ENCODE assay signal across 8 cellular contexts in the genomic region with DNA sequence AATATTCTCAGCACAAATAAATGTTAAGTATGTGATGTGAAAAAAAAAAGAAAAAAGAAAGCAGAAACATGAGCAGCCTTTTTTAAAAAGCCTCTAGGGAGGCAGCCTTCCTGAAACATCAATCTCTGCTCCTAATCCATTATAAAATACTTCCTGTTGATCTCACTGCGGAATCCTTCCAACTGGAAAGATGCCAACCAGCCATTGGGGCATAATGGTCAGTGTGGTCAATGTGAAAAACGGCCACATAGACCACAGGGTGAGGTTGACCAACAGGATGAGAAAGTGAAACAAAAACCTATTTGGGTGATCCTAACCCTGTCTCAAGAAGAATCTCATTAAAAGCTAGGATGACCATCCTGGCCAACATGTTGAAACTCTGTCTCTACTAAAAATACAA. TPM values are rescaled to one million over a fixed set of nuclear protein-coding genes. Genes with fewer than 3 reads are reported as not detected.
DNase-seq lines count a peak whose midpoint lies in the region; ATAC-seq and TF ChIP-seq lines count a peak whose summit lies in the region.
"Had no signal": no experiment of that assay in that cellular context is flagged by ENCODE, and none has a peak within 500 bp of the region (broad histone marks: within the 10 kb centered on the region; RNA-seq: fewer than 3 reads in every experiment).

No MANE protein-coding gene starts in this region.

- H3K9me3 ChIP-seq in PC-3 (ENCODE audit: low read length), result no peaks in the 10 kb centered on the region
- H3K9me3 ChIP-seq in tibial artery, result no peaks in the 10 kb centered on the region

- no peak overlapping the region for H4K5ac ChIP-seq in mesendoderm (ENCODE audit: low read length)

- H2AK5ac ChIP-seq in mesendoderm (ENCODE audit: low read length), result no peak overlapping the region

- no peak overlapping the region for H4K8ac ChIP-seq in mesendoderm (ENCODE audit: low read depth, low read length)

- H3K79me2 ChIP-seq in PC-3 (ENCODE audit: low read length), result no peaks in the 10 kb centered on the region
- no peaks in the 10 kb centered on the region for H3K79me2 ChIP-seq in mesendoderm (ENCODE audit: control insufficient read depth, insufficient read depth, low read length)

- no peak overlapping the region for H2AFZ ChIP-seq in PC-3 (ENCODE audit: low read length)

- no peak for TF ChIP-seq CTCF in PC-3 (conservative IDR thresholded peaks at IDR 0.05; ENCODE audit: low read depth, low read length)
- no peak for TF ChIP-seq CTCF in tibial artery (IDR thresholded peaks at IDR 0.05)

- BruUV-seq in PC-3 (replicated peaks; lab: Mats Ljungman, UMichigan), result no TSS peak

- CTCF ChIA-PET in PC-3 (lab: Charles Lee), result interaction anchor here (0.5 kb wide), 1 partner anchor 212 kb away, joined by 8 read pairs; no protein-coding TSS in a partner anchor

- H2BK15ac ChIP-seq in mesendoderm (replicated peaks; ENCODE audit: low read depth), result no peak overlapping the region

- H2BK5ac ChIP-seq in mesendoderm (ENCODE audit: low read length), result no peak overlapping the region

- intact Hi-C loops in PC-3 (cut with micrococcal nuclease) (no loop called here), Right ventricle myocardium superior (cut with DNase I) (no loop called here), tibial artery (cut with DNase I; ENCODE audit: low total_unique reads) (no loop called here)

- no peak overlapping the region for H3K9ac ChIP-seq in PC-3 (ENCODE audit: low read length)
- H3K9ac ChIP-seq in mesendoderm (ENCODE audit: low read length), result no peak overlapping the region

- no peaks in the 10 kb centered on the region for H3K79me1 ChIP-seq in mesendoderm (ENCODE audit: low read length)

- H3K36me3 ChIP-seq in PC-3 (ENCODE audit: low read depth, low read length) (no peaks in the 10 kb centered on the region), tibial artery (no peaks in the 10 kb centered on the region), mesendoderm (ENCODE audit: control insufficient read depth, insufficient read depth, low read length) (no peaks in the 10 kb centered on the region)

- no peak overlapping the region for H3K4ac ChIP-seq in mesendoderm (ENCODE audit: low read depth, low read length)

- no peak overlapping the region for H2BK120ac ChIP-seq in mesendoderm (ENCODE audit: low read depth, low read length)

- ATAC-seq in GM19463 (IDR thresholded peaks at IDR 0.05; ENCODE audit: unreplicated experiment), result peak; percentile 60
- peak; percentile 22; the same call in 1 of the 2 replicates for ATAC-seq in PC-3
- ATAC-seq in Right ventricle myocardium superior (ENCODE audit: poor library complexity), result peak; percentile 56
- ATAC-seq in GM18519 (IDR thresholded peaks at IDR 0.05; ENCODE audit: low FRiP score, unreplicated experiment), result no peak
- ATAC-seq: Panc1 had no signal

- no peak overlapping the region for H3K56ac ChIP-seq in mesendoderm (ENCODE audit: low read length)

- H3K23ac ChIP-seq in mesendoderm (ENCODE audit: low read length), result no peak overlapping the region

- H3K18ac ChIP-seq in mesendoderm (ENCODE audit: low read length), result no peak overlapping the region

- no peaks in the 10 kb centered on the region for H4K20me1 ChIP-seq in PC-3 (ENCODE audit: low read length)

- no peaks in the 10 kb centered on the region for H3K9me2 ChIP-seq in PC-3 (replicated peaks; ENCODE audit: low read length)

- H3K4me2 ChIP-seq in PC-3 (ENCODE audit: low read length), result no peak overlapping the region; the same call in 1 of the 2 replicates
- no peak overlapping the region for H3K4me2 ChIP-seq in mesendoderm (ENCODE audit: low read length)

- no CpG with 5 or more reads among the region's 2 CpGs for WGBS in mesendoderm (ENCODE audit: extremely low coverage, insufficient coverage, low lambda C conversion rate)

- H3K27ac ChIP-seq in PC-3 (ENCODE audit: low read length), result no peak overlapping the region
- no peak overlapping the region for H3K27ac ChIP-seq in tibial artery
- no peak overlapping the region for H3K27ac ChIP-seq in mesendoderm (ENCODE audit: low read depth, low read length)

- DNase-seq in PC-3, result peak; percentile 10
- no peak for DNase-seq in Right ventricle myocardium superior
- peak; percentile 74 to 75 for DNase-seq in tibial artery
- DNase-seq in mesendoderm, result no peak
- no peak for DNase-seq in activated T-cell treated with anti-CD3 and anti-CD28 coated beads, Interleukin-2, amount 50 U/mL, for 48 hours

- H3K27me3 ChIP-seq in PC-3 (ENCODE audit: low read length) (peaks cover 6% of the 10 kb centered on the region; the same call in 1 of the 2 replicates), tibial artery (no peaks in the 10 kb centered on the region), mesendoderm (ENCODE audit: insufficient read depth, low read length, poor library complexity) (no peaks in the 10 kb centered on the region)

- H3K4me3 ChIP-seq in PC-3 (ENCODE audit: low read length) (no peak overlapping the region), tibial artery (no peak overlapping the region), mesendoderm (ENCODE audit: low read length) (no peak overlapping the region)

- no peaks in the 10 kb centered on the region for H3F3A ChIP-seq in PC-3 (ENCODE audit: low read length, unreplicated experiment)

- H3K4me1 ChIP-seq in PC-3 (ENCODE audit: insufficient read depth, low read length), result no peaks in the 10 kb centered on the region
- no peaks in the 10 kb centered on the region for H3K4me1 ChIP-seq in tibial artery
- H3K4me1 ChIP-seq in mesendoderm (ENCODE audit: control insufficient read depth, low read depth, low read length), result no peaks in the 10 kb centered on the region

- POLR2A ChIA-PET in PC-3 (lab: Charles Lee; ENCODE audit: unreplicated experiment), result interaction anchor here (0.7 kb wide), 1 partner anchor 525 kb away, joined by 3 read pairs; no protein-coding TSS in a partner anchor

RNA-seq across cellular contexts. Expression of a gene that starts 26.1 kb away (rescaled TPM):
- total RNA-seq in PC-3 (2014; rRNA removed) (0.22 and 0.92 TPM in 2 replicates), Right ventricle myocardium superior (52.9 TPM)
- not detected for polyA plus RNA-seq in mesendoderm (2013, experiment 1 of 2)
- not detected for polyA plus RNA-seq in mesendoderm (2013, experiment 2 of 2)

Comparison
In these comparisons a context has a peak if more than half of its experiments do, and no peak if none do; other contexts are left out.
1. DNase-seq: peak in PC-3 (single experiment) and tibial artery (2 of 2); none in Right ventricle myocardium superior (single experiment), mesendoderm (single experiment) and activated T-cell treated with anti-CD3 and anti-CD28 coated beads, Interleukin-2, amount 50 U/mL, for 48 hours (0 of 2).
2. RNA of a gene that starts 26.1 kb away (total RNA-seq): 52.9 TPM in Right ventricle myocardium superior (single experiment); 0.22 to 0.92 TPM in PC-3; every median in the first group is over 10 times any median in the second.